Comparison of ENCODE assay signal across 10 cellular contexts in the genomic region with DNA sequence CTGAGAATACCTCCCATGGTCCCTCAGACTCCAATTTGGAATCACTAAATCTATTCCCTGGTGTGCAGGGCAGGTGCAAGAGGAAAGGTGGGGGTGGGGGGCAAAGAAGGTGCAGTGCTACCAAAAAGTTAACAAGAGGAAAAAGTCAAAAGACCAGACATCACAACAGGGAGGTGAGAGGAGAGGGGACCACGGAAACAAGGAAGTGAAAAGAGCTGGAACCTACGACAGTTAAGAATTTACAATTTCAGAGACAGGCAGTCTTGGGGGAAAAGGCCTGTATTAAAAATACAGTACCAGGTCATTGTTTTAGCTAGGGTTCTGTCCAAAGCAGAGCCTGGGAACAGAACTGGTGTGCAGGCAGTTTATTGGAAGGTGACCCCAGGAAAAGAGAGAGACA. TPM values are rescaled to one million over a fixed set of nuclear protein-coding genes. Genes with fewer than 3 reads are reported as not detected.
DNase-seq lines count a peak whose midpoint lies in the region; ATAC-seq and FAIRE-seq lines count a peak whose summit lies in the region.
"Had no signal": no experiment of that assay in that cellular context is flagged by ENCODE, and none has a peak within 500 bp of the region (broad histone marks: within the 10 kb centered on the region; RNA-seq: fewer than 3 reads in every experiment).

No MANE protein-coding gene starts in this region.

- no peak for FAIRE-seq in frontal cortex (lab: Jason Lieb, UNC)

- H3K4me3 ChIP-seq in CD4-positive, CD25-positive, alpha-beta regulatory T cell (ENCODE audit: low read depth, low read length): peak overlapping the region; percentile 62

- peaks cover 0 to 1% (median 0%) of the 10 kb centered on the region in 7 donors for H3K9me3 Mint-ChIP-seq in CD4-positive, CD25-positive, alpha-beta regulatory T cell
- H3K9me3 Mint-ChIP-seq in activated T-helper 17 cell treated with anti-CD3 and anti-CD28 coated beads, Interleukin-2, amount 50 U/mL, for 72 hours: no peaks in the 10 kb centered on the region
- H3K9me3 Mint-ChIP-seq: activated CD8-positive, alpha-beta T cell treated with anti-CD3 and anti-CD28 coated beads for 36 hours had no signal

- H3K27ac Mint-ChIP-seq in CD4-positive, CD25-positive, alpha-beta regulatory T cell: peak overlapping the region; percentile 43 to 92 (median 82)
- peak overlapping the region; percentile 92 for H3K27ac Mint-ChIP-seq in activated T-helper 17 cell treated with anti-CD3 and anti-CD28 coated beads, Interleukin-2, amount 50 U/mL, for 72 hours
- H3K27ac Mint-ChIP-seq: activated CD8-positive, alpha-beta T cell treated with anti-CD3 and anti-CD28 coated beads for 36 hours had no signal

- peak overlapping the region; percentile 54 to 87 (median 74) for H3K4me3 Mint-ChIP-seq in CD4-positive, CD25-positive, alpha-beta regulatory T cell
- peak overlapping the region; percentile 62 for H3K4me3 Mint-ChIP-seq in activated T-helper 17 cell treated with anti-CD3 and anti-CD28 coated beads, Interleukin-2, amount 50 U/mL, for 72 hours
- H3K4me3 Mint-ChIP-seq: activated CD8-positive, alpha-beta T cell treated with anti-CD3 and anti-CD28 coated beads for 36 hours had no signal

- H3K4me1 Mint-ChIP-seq in CD4-positive, CD25-positive, alpha-beta regulatory T cell: peaks cover 61 to 89% (median 78%) of the 10 kb centered on the region in 4 donors
- peaks cover 43% of the 10 kb centered on the region for H3K4me1 Mint-ChIP-seq in activated T-helper 17 cell treated with anti-CD3 and anti-CD28 coated beads, Interleukin-2, amount 50 U/mL, for 72 hours

- H3K27ac ChIP-seq in CD4-positive, CD25-positive, alpha-beta regulatory T cell (ENCODE audit: insufficient read depth, low read length, poor library complexity, severe bottlenecking): peak overlapping the region; percentile 48

- H3K36me3 Mint-ChIP-seq in CD4-positive, CD25-positive, alpha-beta regulatory T cell: peaks cover 17% of the 10 kb centered on the region
- peaks cover 28% of the 10 kb centered on the region for H3K36me3 Mint-ChIP-seq in activated T-helper 17 cell treated with anti-CD3 and anti-CD28 coated beads, Interleukin-2, amount 50 U/mL, for 72 hours (ENCODE audit: low read depth)

- no peaks in the 10 kb centered on the region for H3K27me3 Mint-ChIP-seq in CD4-positive, CD25-positive, alpha-beta regulatory T cell
- H3K27me3 Mint-ChIP-seq in activated T-helper 17 cell treated with anti-CD3 and anti-CD28 coated beads, Interleukin-2, amount 50 U/mL, for 72 hours: no peaks in the 10 kb centered on the region
- H3K27me3 Mint-ChIP-seq: activated CD8-positive, alpha-beta T cell treated with anti-CD3 and anti-CD28 coated beads for 36 hours had no signal

- H3K27me3 ChIP-seq in CD4-positive, CD25-positive, alpha-beta regulatory T cell (ENCODE audit: control insufficient read depth, insufficient read depth, low read length): no peaks in the 10 kb centered on the region

- DNase-seq in CD4-positive, CD25-positive, alpha-beta regulatory T cell: no peak
- no peak for DNase-seq in activated naive CD4-positive, alpha-beta T cell treated with anti-CD3 and anti-CD28 coated beads, Interleukin-2, amount 50 U/mL, for 16 hours
- DNase-seq in frontal cortex (ENCODE audit: low spot score in 2 of 2) (no peak), NCI-H1048 (lab: John Stamatoyannopoulos, UW) (no peak)
- no peak for DNase-seq in activated CD4-positive, alpha-beta T cell treated with anti-CD3 and anti-CD28 coated beads for 48 hours
- DNase-seq: activated CD8-positive, alpha-beta T cell treated with anti-CD3 and anti-CD28 coated beads for 36 hours; NCI-H774 had no signal

- H3K4me1 ChIP-seq in CD4-positive, CD25-positive, alpha-beta regulatory T cell (ENCODE audit: control insufficient read depth, insufficient read depth, low read length, poor library complexity, severe bottlenecking): peaks cover 89% of the 10 kb centered on the region

- ATAC-seq in CD4-positive, CD25-positive, alpha-beta regulatory T cell (ENCODE audit: low read depth in 2 of 2): no peak
- ATAC-seq in GM19351 (IDR thresholded peaks at IDR 0.05; ENCODE audit: unreplicated experiment) (peak; percentile 73), HG03045 (IDR thresholded peaks at IDR 0.05; ENCODE audit: unreplicated experiment) (peak; percentile 48)
- no peak for ATAC-seq in activated T-helper 17 cell treated with anti-CD3 and anti-CD28 coated beads, Interleukin-2, amount 50 U/mL, for 72 hours (replicated peaks)
- ATAC-seq: activated CD8-positive, alpha-beta T cell treated with anti-CD3 and anti-CD28 coated beads for 36 hours had no signal

- no peaks in the 10 kb centered on the region for H3K9me3 ChIP-seq in CD4-positive, CD25-positive, alpha-beta regulatory T cell (ENCODE audit: control insufficient read depth in 2 of 2, low read length in 2 of 2)

- peaks cover 26% of the 10 kb centered on the region for H3K36me3 ChIP-seq in CD4-positive, CD25-positive, alpha-beta regulatory T cell (ENCODE audit: control insufficient read depth, insufficient read depth, low read length)

RNA-seq across cellular contexts. Expression of a gene that starts 14.6 kb away (rescaled TPM):
- total RNA-seq in CD4-positive, CD25-positive, alpha-beta regulatory T cell: 524 TPM
- polyA plus RNA-seq in CD4-positive, CD25-positive, alpha-beta regulatory T cell: 100 to 1,000 TPM; 360 to 577 (median 469) TPM
- 100 to 1,000 TPM; 125 to 126 TPM for total RNA-seq in activated T-helper 17 cell treated with anti-CD3 and anti-CD28 coated beads, Interleukin-2, amount 50 U/mL, for 72 hours
- total RNA-seq in frontal cortex: 110 TPM

Comparison
In these comparisons a context has a peak if more than half of its experiments do, and no peak if none do; other contexts are left out.
1. ATAC-seq: peak in GM19351 (single experiment) and HG03045 (single experiment); none in CD4-positive, CD25-positive, alpha-beta regulatory T cell (0 of 2) and activated T-helper 17 cell treated with anti-CD3 and anti-CD28 coated beads, Interleukin-2, amount 50 U/mL, for 72 hours (single experiment).